8 cellular contexts compared by ENCODE assay signal in the genomic region with DNA sequence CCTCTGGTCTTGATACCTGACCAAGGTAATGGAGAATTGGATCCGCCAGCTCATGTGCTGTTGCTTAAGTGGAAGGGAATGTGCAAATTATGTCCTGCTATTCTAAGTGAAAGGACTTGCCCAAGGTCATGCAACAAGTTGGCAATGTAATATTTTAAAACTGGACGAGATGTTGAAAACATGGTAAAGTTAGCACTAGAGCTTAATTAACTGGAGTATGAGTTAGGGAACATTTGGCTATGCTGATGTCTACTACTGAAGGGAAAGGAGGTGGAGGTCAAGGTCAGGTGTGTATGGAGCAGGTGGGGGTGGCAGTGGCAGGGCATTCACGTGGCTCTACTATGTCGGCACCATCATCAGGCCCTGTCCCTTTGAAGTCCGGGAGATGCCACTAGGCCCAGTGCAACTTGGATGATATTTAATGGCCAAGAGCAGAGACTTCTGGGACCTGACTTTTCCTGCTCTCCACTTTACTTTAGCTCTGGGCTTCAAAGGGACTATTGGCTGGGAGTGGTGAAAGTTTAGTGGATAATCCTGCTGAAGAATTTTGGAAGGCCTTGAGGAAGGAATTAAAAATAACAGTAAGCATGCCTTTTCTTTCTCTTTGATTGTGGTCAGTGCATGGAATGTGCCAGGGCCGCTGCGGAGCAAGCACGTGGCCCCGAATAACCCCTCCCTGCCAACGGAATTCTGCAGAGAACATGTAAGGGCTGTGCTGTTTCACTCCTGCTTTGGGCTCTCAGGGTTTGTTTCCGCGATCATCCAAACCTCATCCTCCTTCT. TPM values are rescaled to one million over a fixed set of nuclear protein-coding genes. Genes with fewer than 3 reads are reported as not detected.
DNase-seq lines count a peak whose midpoint lies in the region; ATAC-seq, FAIRE-seq and TF ChIP-seq lines count a peak whose summit lies in the region.

No MANE protein-coding gene starts in this region.

- no peak for FAIRE-seq in astrocyte (lab: Jason Lieb, UNC)
- FAIRE-seq in kidney (lab: Jason Lieb, UNC), result no peak

- H3K27me3 ChIP-seq in astrocyte (ENCODE audit: insufficient read depth, low read length), result no peaks in the 10 kb centered on the region
- H3K27me3 ChIP-seq in transverse colon, result no peaks in the 10 kb centered on the region

- H3K9me3 ChIP-seq in astrocyte (ENCODE audit: insufficient read depth, low read depth, low read length), result no peaks in the 10 kb centered on the region
- no peaks in the 10 kb centered on the region for H3K9me3 ChIP-seq in kidney (ENCODE audit: control insufficient read depth in 1 of 2, low read length in 2 of 2)
- H3K9me3 ChIP-seq in transverse colon, result no peaks in the 10 kb centered on the region

- peaks cover 75% of the 10 kb centered on the region for H3K36me3 Mint-ChIP-seq in activated CD8-positive, alpha-beta memory T cell treated with anti-CD3 and anti-CD28 coated beads, Interleukin-2, amount 10 ng/mL, durations not matched to agents 7 days and 5 days
- H3K36me3 Mint-ChIP-seq in astrocyte (ENCODE audit: low read depth, unreplicated experiment), result peaks cover 25% of the 10 kb centered on the region

- H3K36me3 ChIP-seq in astrocyte (ENCODE audit: insufficient read depth, low read length) (peaks cover 3% of the 10 kb centered on the region), kidney (ENCODE audit: control insufficient read depth in 1 of 2, insufficient read depth in 2 of 2, low read length in 2 of 2) (no peaks in the 10 kb centered on the region), transverse colon (no peaks in the 10 kb centered on the region)

- no peak overlapping the region for H3K4me3 Mint-ChIP-seq in activated CD8-positive, alpha-beta memory T cell treated with anti-CD3 and anti-CD28 coated beads, Interleukin-2, amount 10 ng/mL, durations not matched to agents 7 days and 5 days
- peak overlapping the region; percentile 47 for H3K4me3 Mint-ChIP-seq in astrocyte (ENCODE audit: unreplicated experiment)

- TF ChIP-seq EP300 in transverse colon (IDR thresholded peaks at IDR 0.05; ENCODE audit: low read depth), result no peak

- H3K9me3 Mint-ChIP-seq in activated CD8-positive, alpha-beta memory T cell treated with anti-CD3 and anti-CD28 coated beads, Interleukin-2, amount 10 ng/mL, durations not matched to agents 7 days and 5 days (ENCODE audit: low read depth), result no peaks in the 10 kb centered on the region
- H3K9me3 Mint-ChIP-seq in astrocyte (ENCODE audit: unreplicated experiment), result peaks cover 2% of the 10 kb centered on the region

- no peak overlapping the region for H3K4me3 ChIP-seq in astrocyte (ENCODE audit: insufficient read depth, low read depth, low read length)
- peak overlapping the region in 1 of 2 donors; percentile 16 for H3K4me3 ChIP-seq in kidney (ENCODE audit: low read length in 2 of 2)
- H3K4me3 ChIP-seq in transverse colon, result no peak overlapping the region

- no peak overlapping the region for H2AFZ ChIP-seq in astrocyte (ENCODE audit: low read depth, low read length)

- WGBS in transverse colon (ENCODE audit: low coverage in 1 of 2), 2 donors, result 61 to 86% methylated on average over 7 to 12 of the region's 12 CpGs

- peak overlapping the region; percentile 74 for H3K4me2 ChIP-seq in astrocyte (ENCODE audit: low read length)

- no peaks in the 10 kb centered on the region for H3K27me3 Mint-ChIP-seq in activated CD8-positive, alpha-beta memory T cell treated with anti-CD3 and anti-CD28 coated beads, Interleukin-2, amount 10 ng/mL, durations not matched to agents 7 days and 5 days
- no peaks in the 10 kb centered on the region for H3K27me3 Mint-ChIP-seq in astrocyte (ENCODE audit: low read depth, unreplicated experiment)

- ATAC-seq in activated CD8-positive, alpha-beta memory T cell treated with anti-CD3 and anti-CD28 coated beads, Interleukin-2, amount 10 ng/mL, durations not matched to agents 7 days and 5 days, result no peak

- peaks cover 92% of the 10 kb centered on the region for H3K4me1 Mint-ChIP-seq in activated CD8-positive, alpha-beta memory T cell treated with anti-CD3 and anti-CD28 coated beads, Interleukin-2, amount 10 ng/mL, durations not matched to agents 7 days and 5 days
- peaks cover 70% of the 10 kb centered on the region for H3K4me1 Mint-ChIP-seq in astrocyte (ENCODE audit: low read depth, unreplicated experiment)

- H4K20me1 ChIP-seq in astrocyte (ENCODE audit: insufficient read depth, low read length), result peaks cover 84% of the 10 kb centered on the region

- peak overlapping the region; percentile 93 for H3K27ac Mint-ChIP-seq in activated CD8-positive, alpha-beta memory T cell treated with anti-CD3 and anti-CD28 coated beads, Interleukin-2, amount 10 ng/mL, durations not matched to agents 7 days and 5 days
- H3K27ac Mint-ChIP-seq in astrocyte (ENCODE audit: unreplicated experiment), result peak overlapping the region; percentile 77

- in situ Hi-C loops in transverse colon (cut with MboI; ENCODE audit: low pct_ligation_motif_present in 1 of 4, low pct_unique_long_range_greater_than_20kb in 1 of 4, low sequenced_read_pairs in 3 of 4), result no loop called here

- H3K4me1 ChIP-seq in astrocyte (ENCODE audit: insufficient read depth, low read length) (peaks cover 73% of the 10 kb centered on the region), kidney (ENCODE audit: control insufficient read depth in 1 of 2, insufficient read depth in 1 of 2, low read depth in 1 of 2, low read length in 2 of 2) (peaks cover 50 to 61% of the 10 kb centered on the region in 2 donors), transverse colon (peaks cover 57 to 94% (median 69%) of the 10 kb centered on the region in 4 donors)

- intact Hi-C loops in kidney (cut with DNase I), result no loop called here
- intact Hi-C loops in transverse colon (cut with DNase I; ENCODE audit: low total_unique reads), result no loop called here

- H3K79me2 ChIP-seq in astrocyte (ENCODE audit: insufficient read depth, low read length), result peaks cover 92% of the 10 kb centered on the region

- no peak for DNase-seq in activated CD8-positive, alpha-beta memory T cell treated with anti-CD3 and anti-CD28 coated beads, Interleukin-2, amount 10 ng/mL, durations not matched to agents 7 days and 5 days
- DNase-seq in activated CD8-positive, alpha-beta memory T cell treated with anti-CD3 and anti-CD28 coated beads, Interleukin-2, amount 50 U/mL, for 4 hours, result no peak
- DNase-seq in astrocyte (ENCODE audit: low read depth), result peak; percentile 94
- DNase-seq in kidney, result peak; percentile 81
- DNase-seq in transverse colon, result no peak
- DNase-seq in NCI-H2227 (lab: John Stamatoyannopoulos, UW; ENCODE audit: unreplicated experiment), result no peak
- no peak for DNase-seq in NCI-H748 treated with DMSO at 0.1 percent for 48 hours (lab: John Stamatoyannopoulos, UW)
- no peak for DNase-seq in GDM1 (lab: John Stamatoyannopoulos, UW)

- H3K9ac ChIP-seq in astrocyte (ENCODE audit: low read length) (peak overlapping the region; percentile 54), kidney (ENCODE audit: low read length in 2 of 2) (no peak overlapping the region)

- CTCF ChIA-PET in activated CD8-positive, alpha-beta memory T cell treated with anti-CD3 and anti-CD28 coated beads, Interleukin-2, amount 10 ng/mL, durations not matched to agents 7 days and 5 days (lab: Charles Lee), result interaction anchor here (0.9 to 11.2 kb wide), 8 partner anchors 11 to 134 kb away, joined by 3 to 138 read pairs (median 3); partner anchors contain the start of gene SMAD3

- TF ChIP-seq POLR2A in transverse colon (IDR thresholded peaks at IDR 0.05), result no peak

- no peak for TF ChIP-seq CTCF in astrocyte (IDR thresholded peaks at IDR 0.05; ENCODE audit: insufficient read depth, low read depth, low read length)
- no peak for TF ChIP-seq CTCF in kidney (IDR thresholded peaks at IDR 0.05; ENCODE audit: borderline replicate concordance, extremely low read depth, insufficient read depth)
- TF ChIP-seq CTCF in transverse colon (IDR thresholded peaks at IDR 0.05), result no peak

- H3K27ac ChIP-seq in astrocyte (ENCODE audit: low read depth, low read length), result peak overlapping the region; percentile 80
- peak overlapping the region; percentile 0 to 5 for H3K27ac ChIP-seq in kidney (ENCODE audit: low read depth in 2 of 2, low read length in 2 of 2)
- H3K27ac ChIP-seq in transverse colon, result peak overlapping the region; percentile 43 to 69 (median 65)

RNA-seq across cellular contexts. Expression of gene SMAD3, which starts 14.9 kb away (rescaled TPM):
- 10 to 100 TPM; 87.1 to 88.0 TPM for total RNA-seq in activated CD8-positive, alpha-beta memory T cell treated with anti-CD3 and anti-CD28 coated beads, Interleukin-2, amount 10 ng/mL, durations not matched to agents 7 days and 5 days
- total RNA-seq in astrocyte (65.6 and 78.0 TPM in 2 replicates), kidney (58.2 TPM), transverse colon (10 to 100 TPM; 30.9 to 65.1 (median 57.0) TPM)
- 10.1 TPM for polyA plus RNA-seq in kidney (ENCODE audit: insufficient read depth, low read depth, low replicate concordance)

Comparison
In these comparisons a context has a peak if more than half of its experiments do, and no peak if none do; other contexts are left out.
1. DNase-seq: peak in astrocyte (single experiment) and kidney (single experiment); none in activated CD8-positive, alpha-beta memory T cell treated with anti-CD3 and anti-CD28 coated beads, Interleukin-2, amount 10 ng/mL, durations not matched to agents 7 days and 5 days (single experiment), activated CD8-positive, alpha-beta memory T cell treated with anti-CD3 and anti-CD28 coated beads, Interleukin-2, amount 50 U/mL, for 4 hours (single experiment), transverse colon (single experiment), NCI-H2227 (single experiment), NCI-H748 treated with DMSO at 0.1 percent for 48 hours (single experiment) and GDM1 (single experiment).
2. H3K27ac ChIP-seq: peak in every context shown above with its lines; median percentile 80 in astrocyte; 65 in transverse colon; 2 in kidney.